Comparison of ENCODE assay signal across 1 cellular context in the genomic region with DNA sequence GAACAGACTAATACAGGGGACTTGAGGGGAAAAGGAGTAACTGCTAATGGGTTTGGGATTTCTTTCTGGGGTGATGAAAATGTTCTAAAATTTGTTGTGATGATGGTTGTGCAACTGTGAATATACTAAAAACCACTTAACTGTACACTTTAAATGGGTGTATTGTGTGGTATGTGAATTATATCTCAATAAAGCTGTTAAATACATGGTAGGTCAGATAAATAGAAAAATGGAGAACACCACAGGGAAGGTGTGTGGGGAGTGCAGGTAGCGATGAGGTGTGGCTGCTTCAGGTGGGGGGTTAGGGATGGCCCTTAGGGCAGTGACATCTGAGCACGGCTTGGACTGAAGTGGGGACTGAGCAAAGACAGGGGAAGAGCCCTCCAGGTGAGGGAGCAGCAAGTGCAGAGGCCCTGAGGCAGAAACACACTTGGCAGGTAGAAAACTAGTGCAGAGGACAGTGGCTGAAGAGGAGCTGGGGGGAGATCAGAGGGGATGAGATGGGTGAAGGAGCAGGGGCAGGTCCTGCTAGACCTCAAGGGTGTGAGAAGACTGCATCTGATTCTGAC.
TF ChIP-seq lines count a peak whose summit lies in the region.

No MANE protein-coding gene starts in this region.

TF ChIP-seq in K562, 482 proteins besides CTCF, POLR2A, EP300 and RAD21:
- TF ChIP-seq, protein P1, sequence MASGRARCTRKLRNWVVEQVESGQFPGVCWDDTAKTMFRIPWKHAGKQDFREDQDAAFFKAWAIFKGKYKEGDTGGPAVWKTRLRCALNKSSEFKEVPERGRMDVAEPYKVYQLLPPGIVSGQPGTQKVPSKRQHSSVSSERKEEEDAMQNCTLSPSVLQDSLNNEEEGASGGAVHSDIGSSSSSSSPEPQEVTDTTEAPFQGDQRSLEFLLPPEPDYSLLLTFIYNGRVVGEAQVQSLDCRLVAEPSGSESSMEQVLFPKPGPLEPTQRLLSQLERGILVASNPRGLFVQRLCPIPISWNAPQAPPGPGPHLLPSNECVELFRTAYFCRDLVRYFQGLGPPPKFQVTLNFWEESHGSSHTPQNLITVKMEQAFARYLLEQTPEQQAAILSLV (tag; IDR thresholded peaks at IDR 0.05), result no peak
- TF ChIP-seq ZNF561 (CRISPR knock-in tag; conservative IDR thresholded peaks at IDR 0.05) (no peak), HNRNPL (IDR thresholded peaks at IDR 0.05; ENCODE audit: low read depth, low read length) (no peak), ZFX (CRISPR knock-in tag; IDR thresholded peaks at IDR 0.05) (no peak)
